Comparison of ENCODE assay signal across 31 cellular contexts in genomic region chr10:37872955-37873354, GRCh38. TPM values are rescaled to one million over a fixed set of nuclear protein-coding genes. Genes with fewer than 3 reads are reported as not detected.
DNase-seq lines count a peak whose midpoint lies in the region; ATAC-seq, FAIRE-seq and TF ChIP-seq lines count a peak whose summit lies in the region.
"Had no signal": no experiment of that assay in that cellular context is flagged by ENCODE, and none has a peak within 500 bp of the region (broad histone marks: within the 10 kb centered on the region; RNA-seq: fewer than 3 reads in every experiment).

No MANE protein-coding gene starts in this region.

- in situ Hi-C loops in HepG2 (cut with HindIII; ENCODE audit: extremely low pct_ligation_motif_present, low pct_unique_long_range_greater_than_20kb), result no loop called here
- in situ Hi-C loops in SK-MEL-5 (cut with HindIII; ENCODE audit: low pct_unique_long_range_greater_than_20kb, low sequenced_read_pairs), result no loop called here
- in situ Hi-C loops in K562 (cut with MboI), result no loop called here

- DNase-seq in HepG2 (ENCODE audit: low spot score) (no peak), right lobe of liver (no peak), SK-MEL-5 (ENCODE audit: low read depth, low spot score) (peak; percentile 32), K562 (ENCODE audit: extremely low read depth in 1 of 4, low spot score in 3 of 4) (no peak), NCI-H2029 (lab: John Stamatoyannopoulos, UW) (no peak)
- DNase-seq: 8988T; ACHN; AML-193; BE2C; C1 segment of cervical spinal cord; Caco-2; Calu3; CD4-positive, alpha-beta memory T cell; CD4-positive, alpha-beta T cell; CD4-positive, CD25-positive, alpha-beta regulatory T cell; CD8-positive, alpha-beta memory T cell; CD8-positive, alpha-beta T cell; COR-L47; DMS 273 treated with DMSO at 0.1 percent for 48 hours; DMS153; DMS79; DMS79 treated with DMSO at 0.1 percent for 48 hours; DND-41; EL had no signal

- H3K4me2 ChIP-seq in HepG2 (ENCODE audit: low read depth, low read length), result 0 out of 2 replicates have a peak overlapping the region, but pooled peaks have one; percentile 61
- H3K4me2 ChIP-seq in K562 (ENCODE audit: insufficient read depth, low read length), result peak overlapping the region; percentile 59
- H3K4me2 ChIP-seq: A549; BLaER1; BLaER1 treated with 17β-estradiol and CSF1 and Interleukin-3, amounts not matched to agents 10 nM and 100 nM had no signal

- H3K9me1 ChIP-seq in K562 (ENCODE audit: control insufficient read depth, insufficient read depth, low read length), result no peaks in the 10 kb centered on the region

- H3K79me2 ChIP-seq in HepG2 (ENCODE audit: insufficient read depth, low read length), result no peaks in the 10 kb centered on the region
- H3K79me2 ChIP-seq in K562 (ENCODE audit: control insufficient read depth, insufficient read depth, low read length), result peaks cover 4% of the 10 kb centered on the region; the same call in 1 of the 3 replicates

- H3K27me3 ChIP-seq in HepG2 (ENCODE audit: control insufficient read depth in 1 of 2, insufficient read depth in 2 of 2, low read length in 2 of 2) (no peaks in the 10 kb centered on the region), right lobe of liver (no peaks in the 10 kb centered on the region), K562 (ENCODE audit: control insufficient read depth in 2 of 2, insufficient read depth in 2 of 2, low read length in 2 of 2) (no peaks in the 10 kb centered on the region)
- H3K27me3 ChIP-seq: BE2C; BLaER1; BLaER1 treated with 17β-estradiol and CSF1 and Interleukin-3, amounts not matched to agents 10 nM and 100 nM had no signal

- H3K4me1 ChIP-seq in HepG2 (ENCODE audit: insufficient read depth, low read length) (peaks cover 39% of the 10 kb centered on the region), right lobe of liver (no peaks in the 10 kb centered on the region), K562 (replicated peaks in 1 of 2; ENCODE audit: control insufficient read depth in 2 of 2, insufficient read depth in 2 of 2, low read length in 2 of 2) (peaks cover 0 to 5% of the 10 kb centered on the region in 2 experiments; a peak in 2 of 5 replicates)
- H3K4me1 ChIP-seq: A549; BE2C; BLaER1; BLaER1 treated with 17β-estradiol and CSF1 and Interleukin-3, amounts not matched to agents 10 nM and 100 nM; Caco-2 had no signal

- POLR2A ChIA-PET in HepG2 (lab: Yijun Ruan, JAX) (no interaction called here), K562 (lab: Yijun Ruan, JAX) (interaction anchor here (1.1 kb wide), 1 partner anchor 8 kb away, joined by 6 read pairs; no protein-coding TSS in a partner anchor)

- TF ChIP-seq RAD21 in HepG2 (CRISPR knock-in tag; IDR thresholded peaks at IDR 0.05), result no peak
- TF ChIP-seq RAD21 in K562 (CRISPR knock-in tag; conservative IDR thresholded peaks at IDR 0.05 in 1 of 2, IDR thresholded peaks at IDR 0.05 in 1 of 2), result no peak

- H3K9ac ChIP-seq in HepG2 (ENCODE audit: insufficient read depth, low read depth, low read length) (no peak overlapping the region), K562 (ENCODE audit: insufficient read depth in 1 of 2, low read depth in 2 of 2, low read length in 2 of 2) (peak overlapping the region in 1 of 2 experiments; percentile 71; a peak in 1 of 4 replicates)
- H3K9ac ChIP-seq: BLaER1; BLaER1 treated with 17β-estradiol and CSF1 and Interleukin-3, amounts not matched to agents 10 nM and 100 nM had no signal

- FAIRE-seq in HepG2 (lab: Jason Lieb, UNC), result no peak
- no peak for FAIRE-seq in K562 (lab: Jason Lieb, UNC)
- FAIRE-seq: A204.1, A549, D721Med had no signal

- BruUV-seq in HepG2 (replicated peaks; lab: Mats Ljungman, UMichigan) (no TSS peak), K562 (replicated peaks; lab: Mats Ljungman, UMichigan) (no TSS peak)

- CTCF ChIA-PET in HepG2 (lab: Yijun Ruan, JAX; ENCODE audit: low intra/inter-chr PET ratio, low total read pairs), result no interaction called here
- CTCF ChIA-PET in K562 (lab: Yijun Ruan, JAX; ENCODE audit: low intra/inter-chr PET ratio), result no interaction called here

- no peaks in the 10 kb centered on the region for H3K9me3 ChIP-seq in HepG2 (ENCODE audit: low read length)
- H3K9me3 ChIP-seq in right lobe of liver, result no peaks in the 10 kb centered on the region
- no peaks in the 10 kb centered on the region for H3K9me3 ChIP-seq in K562 (replicated peaks; ENCODE audit: control insufficient read depth, insufficient read depth, low read depth, low read length)
- H3K9me3 ChIP-seq: BE2C, BLaER1, Caco-2 had no signal

- H3K4me3 ChIP-seq in HepG2 (replicated peaks in 1 of 3; ENCODE audit: insufficient read depth in 1 of 3, low read depth in 2 of 3, low read length in 3 of 3) (no peak overlapping the region; a peak in 1 of 6 replicates), right lobe of liver (no peak overlapping the region), K562 (peak overlapping the region; percentile 27; the same call in 1 of the 2 replicates)
- H3K4me3 ChIP-seq: A549; BLaER1; BLaER1 treated with 17β-estradiol and CSF1 and Interleukin-3, amounts not matched to agents 10 nM and 100 nM had no signal

- H4K20me1 ChIP-seq in HepG2 (ENCODE audit: insufficient read depth, low read length) (no peaks in the 10 kb centered on the region), K562 (replicated peaks; ENCODE audit: control insufficient read depth, insufficient read depth, low read length) (no peaks in the 10 kb centered on the region)
- H4K20me1 ChIP-seq: BLaER1; BLaER1 treated with 17β-estradiol and CSF1 and Interleukin-3, amounts not matched to agents 10 nM and 100 nM had no signal

- H3K27ac ChIP-seq in HepG2 (ENCODE audit: extremely low read length, insufficient read depth, low read length), result no peak overlapping the region
- H3K27ac ChIP-seq in right lobe of liver, result no peak overlapping the region
- H3K27ac ChIP-seq in K562 (ENCODE audit: extremely low read depth, low read depth, low read length), result peak overlapping the region; percentile 94
- H3K27ac ChIP-seq: A549; BLaER1; BLaER1 treated with 17β-estradiol and CSF1 and Interleukin-3, amounts not matched to agents 10 nM and 100 nM; C4-2B had no signal

- TF ChIP-seq EP300 in HepG2 (IDR thresholded peaks at IDR 0.05; ENCODE audit: low read depth in 2 of 2, low read length in 2 of 2) (no peak), HepG2 (CRISPR knock-in tag; IDR thresholded peaks at IDR 0.05; ENCODE audit: borderline replicate concordance) (no peak), K562 (IDR thresholded peaks at IDR 0.05; ENCODE audit: low read length) (no peak)

- 26% methylated on average over 4 of the region's 4 CpGs for WGBS in HepG2 (ENCODE audit: low lambda C conversion rate)
- 60% methylated on average over 3 of the region's 4 CpGs for WGBS in right lobe of liver (ENCODE audit: insufficient coverage, low coverage, low lambda C conversion rate, missing lambda C conversion rate)
- WGBS in K562 (ENCODE audit: insufficient coverage, low coverage, missing lambda C conversion rate), result 14% methylated on average over 4 of the region's 4 CpGs

- TF ChIP-seq POLR2A in HepG2 (IDR thresholded peaks at IDR 0.05; ENCODE audit: insufficient read depth in 1 of 2, low read depth in 2 of 2, low read length in 2 of 2), result no peak
- no peak for TF ChIP-seq POLR2A in right lobe of liver (IDR thresholded peaks at IDR 0.05)
- TF ChIP-seq POLR2A in K562 (conservative IDR thresholded peaks at IDR 0.05), result no peak

- H3K36me3 ChIP-seq in HepG2 (replicated peaks in 1 of 2; ENCODE audit: control insufficient read depth in 1 of 2, insufficient read depth in 2 of 2, low read length in 2 of 2), result no peaks in the 10 kb centered on the region
- no peaks in the 10 kb centered on the region for H3K36me3 ChIP-seq in right lobe of liver
- H3K36me3 ChIP-seq in K562 (ENCODE audit: control insufficient read depth, insufficient read depth, low read length), result no peaks in the 10 kb centered on the region
- H3K36me3 ChIP-seq: BE2C; BLaER1; BLaER1 treated with 17β-estradiol and CSF1 and Interleukin-3, amounts not matched to agents 10 nM and 100 nM had no signal

- intact Hi-C loops in HepG2 (cut with micrococcal nuclease; ENCODE audit: unreplicated experiment), result no loop called here
- intact Hi-C loops in right lobe of liver (cut with DNase I), result no loop called here
- intact Hi-C loops in K562 (cut with micrococcal nuclease), result loop anchor here (10.0 kb wide), 1 partner anchor 62 kb away; no protein-coding TSS in a partner anchor

- no peak overlapping the region for H2AFZ ChIP-seq in HepG2 (ENCODE audit: low read length)
- H2AFZ ChIP-seq in K562 (ENCODE audit: low read depth, low read length), result peak overlapping the region; percentile 75

- ATAC-seq in HepG2 (no peak), right lobe of liver (no peak), K562 (no peak), GM18867 (IDR thresholded peaks at IDR 0.05; ENCODE audit: unreplicated experiment) (no peak)
- ATAC-seq: A549; CD8-positive, alpha-beta T cell had no signal

- TF ChIP-seq CTCF in HepG2 (CRISPR knock-in tag; IDR thresholded peaks at IDR 0.05) (no peak), right lobe of liver (IDR thresholded peaks at IDR 0.05) (no peak), K562 (IDR thresholded peaks at IDR 0.05 in 2 of 3, conservative IDR thresholded peaks at IDR 0.05 in 1 of 3; ENCODE audit: insufficient read depth in 2 of 3, low read depth in 1 of 3, low read length in 3 of 3) (no peak)

RNA-seq across cellular contexts. Expression of gene ZNF248, which starts 15.5 kb away (rescaled TPM):
- total RNA-seq in HepG2 (2016; rRNA removed; fragmentation: Illumina TruSeq; extraction: Trizol) (12.5 and 12.8 TPM in 2 replicates), right lobe of liver (1 to 10 TPM; 3.3 to 5.5 (median 4.1) TPM), K562 (2014; rRNA removed) (6.1 and 6.8 TPM in 2 replicates), K562 (2014; rRNA removed; fragmentation: Illumina TruSeq; extraction: Trizol) (9.4 and 10.5 TPM in 2 replicates), K562 (2015; rRNA removed; fragmentation: Illumina TruSeq; extraction: Trizol) (10.4 and 10.9 TPM in 2 replicates), K562 (2021) (5.6 and 7.0 TPM in 2 replicates)
- total RNA-seq in HepG2 (2016; cell fraction: cytosol; rRNA removed; fragmentation: Illumina TruSeq; extraction: Trizol; ENCODE audit: low read depth), result 17.5 and 18.6 TPM in 2 replicates
- total RNA-seq in HepG2 (2016; cell fraction: insoluble cytoplasmic fraction; rRNA removed; fragmentation: Illumina TruSeq; extraction: Trizol), result 13.4 and 14.1 TPM in 2 replicates
- 11.2 and 11.4 TPM in 2 replicates for total RNA-seq in HepG2 (2016; cell fraction: membrane; rRNA removed; fragmentation: Illumina TruSeq; extraction: Trizol)
- total RNA-seq in HepG2 (2016; cell fraction: nucleus; rRNA removed; fragmentation: Illumina TruSeq; extraction: Trizol), result 31.5 and 33.7 TPM in 2 replicates
- polyA plus RNA-seq in HepG2 (2011; rRNA removed) (11.9 and 13.3 TPM in 2 replicates), K562 (2011; rRNA removed) (12.7 and 16.7 TPM in 2 replicates), K562 (2014; fragmentation: Illumina TruSeq; extraction: Trizol) (9.7 and 10.2 TPM in 2 replicates), K562 (2014; fragmentation: Nextera tagmentation; extraction: Ambion mirVana) (1 to 10 TPM; 4.5 to 5.0 TPM), K562 (2014; rRNA removed) (16.5 and 18.1 TPM in 2 replicates)
- polyA plus RNA-seq in HepG2 (2011; cell fraction: cytosol; rRNA removed), result 4.5 and 5.3 TPM in 2 replicates
- 36.5 and 39.1 TPM in 2 replicates for polyA plus RNA-seq in HepG2 (2011; cell fraction: nucleus; rRNA removed)
- 9.8 and 11.1 TPM in 2 replicates for polyA plus RNA-seq in HepG2 (2012)
- 1.2 and 2.5 TPM in 2 replicates for polyA plus RNA-seq in HepG2 (2016; cell fraction: cytosol; fragmentation: Illumina TruSeq; extraction: Trizol; ENCODE audit: low read depth)
- polyA plus RNA-seq in HepG2 (2016; cell fraction: insoluble cytoplasmic fraction; fragmentation: Illumina TruSeq; extraction: Trizol; ENCODE audit: low read depth), result 9.6 and 10.4 TPM in 2 replicates
- 4.5 and 5.0 TPM in 2 replicates for polyA plus RNA-seq in HepG2 (2016; cell fraction: membrane; fragmentation: Illumina TruSeq; extraction: Trizol; ENCODE audit: low read depth)
- 26.8 and 29.6 TPM in 2 replicates for polyA plus RNA-seq in HepG2 (2016; cell fraction: nucleus; fragmentation: Illumina TruSeq; extraction: Trizol; ENCODE audit: insufficient read depth, low read depth)
- 3.4 and 15.8 TPM in 2 replicates for polyA minus RNA-seq in HepG2 (2011; rRNA and poly(A)+ RNA removed; ENCODE audit: low replicate concordance)
- polyA minus RNA-seq in HepG2 (2011; cell fraction: cytosol; rRNA and poly(A)+ RNA removed), result 6.0 TPM in 2 replicates
- 77.4 and 79.8 TPM in 2 replicates for polyA minus RNA-seq in HepG2 (2011; cell fraction: nucleus; rRNA and poly(A)+ RNA removed)
- 3.6 and 7.2 TPM in 2 replicates for total RNA-seq in SK-MEL-5 (2014; rRNA removed; shearing (Covaris generic))
- polyA plus RNA-seq in SK-MEL-5 (2015; cell fraction: cytosol; rRNA removed), result 2.6 and 5.0 TPM in 2 replicates
- polyA plus RNA-seq in SK-MEL-5 (2015; cell fraction: nucleus; rRNA removed), result 24.1 and 32.7 TPM in 2 replicates
- 20.6 and 40.6 TPM in 2 replicates for total RNA-seq in K562 (2011; cell fraction: chromatin; rRNA removed; ENCODE audit: low replicate concordance)
- 10.2 and 11.1 TPM in 2 replicates for total RNA-seq in K562 (2011; cell fraction: nucleolus; rRNA removed)
- 28.7 and 51.4 TPM in 2 replicates for total RNA-seq in K562 (2011; cell fraction: nucleoplasm; rRNA removed)
- 5.0 and 7.9 TPM in 2 replicates for polyA plus RNA-seq in K562 (2011; cell fraction: cytosol; rRNA removed)
- polyA plus RNA-seq in K562 (2011; cell fraction: nucleus; rRNA removed), result 31.1 and 53.7 TPM in 2 replicates
- polyA plus RNA-seq in K562 (2012), result 7.0 and 9.1 TPM in 2 replicates
- polyA minus RNA-seq in K562 (2011; rRNA and poly(A)+ RNA removed), result 10.6 and 18.4 TPM in 2 replicates
- 3.9 and 4.7 TPM in 2 replicates for polyA minus RNA-seq in K562 (2011; cell fraction: cytosol; rRNA and poly(A)+ RNA removed)
- 11.3 and 23.8 TPM in 2 replicates for polyA minus RNA-seq in K562 (2011; cell fraction: nucleus; rRNA and poly(A)+ RNA removed)

Comparison
In these comparisons a context has a peak if more than half of its experiments do, and no peak if none do; other contexts are left out.
1. Of the 241 proteins assayed by ChIP-seq in both HepG2 and K562: peak only in HepG2: none; only in K562: BHLHE40 and TFE3; in both: none; in neither: 238; mixed calls (peak in some experiments, not most) for 1.